ENCODE assay signal across 1 cellular context in the genomic region with DNA sequence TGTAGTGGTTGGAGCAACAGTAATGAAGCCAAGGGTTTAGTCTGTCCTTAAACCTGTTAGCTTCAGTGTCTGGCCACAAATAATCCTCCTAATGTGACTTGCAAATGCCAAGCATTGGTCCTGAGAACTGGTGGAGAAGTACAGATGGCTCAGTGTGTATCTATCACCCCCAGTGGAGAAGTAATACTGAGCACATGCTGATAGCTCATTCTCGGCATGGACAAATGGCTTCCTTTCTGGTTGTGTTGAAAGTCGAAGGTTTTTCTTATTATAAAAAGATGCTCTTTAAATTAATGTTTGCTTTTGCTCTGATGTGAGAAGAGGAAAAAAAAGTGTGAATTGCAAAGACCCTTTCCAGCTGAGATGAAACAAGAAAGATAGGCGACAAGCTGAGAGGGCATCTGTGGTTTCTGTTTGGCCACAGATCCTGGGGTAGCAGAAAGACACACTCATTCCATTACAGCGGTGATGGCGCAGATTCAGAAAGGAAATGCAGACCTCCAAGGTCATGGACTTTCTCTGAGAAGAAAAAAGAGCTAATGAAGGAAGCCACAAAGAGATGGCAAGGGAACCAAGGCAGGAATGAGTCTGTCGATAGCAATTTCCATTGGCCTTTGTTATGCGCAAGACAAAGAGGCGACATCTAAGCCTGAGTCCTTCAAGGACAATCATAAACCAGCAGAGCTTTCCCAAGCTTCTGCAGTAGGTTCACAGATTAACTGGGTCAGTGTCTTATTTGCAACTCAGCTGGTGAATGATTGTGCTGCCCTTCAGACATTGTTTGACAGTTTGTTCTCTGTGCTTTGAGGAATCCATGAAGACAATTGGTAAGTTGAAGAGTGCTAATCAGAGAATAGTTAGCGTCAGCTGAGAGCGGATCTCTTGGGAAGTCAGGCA.
TF ChIP-seq lines count a peak whose summit lies in the region.

No MANE protein-coding gene starts in this region.

TF ChIP-seq in IMR-90, 13 proteins besides CTCF, POLR2A, EP300 and RAD21:
- TF ChIP-seq RCOR1 (IDR thresholded peaks at IDR 0.05; ENCODE audit: insufficient replicate concordance, low read length) (no peak), CHD1 (IDR thresholded peaks at IDR 0.05; ENCODE audit: low read depth, low read length) (no peak), FOS (IDR thresholded peaks at IDR 0.05; ENCODE audit: low read depth, low read length) (no peak), CEBPB (IDR thresholded peaks at IDR 0.05; ENCODE audit: low read depth, low read length) (no peak), MXI1 (IDR thresholded peaks at IDR 0.05; ENCODE audit: borderline replicate concordance, low read depth, low read length) (no peak), MAFK (IDR thresholded peaks at IDR 0.05; ENCODE audit: low read depth, low read length) (no peak), NFE2L2 (IDR thresholded peaks at IDR 0.05; ENCODE audit: low read depth, low read length) (no peak), BHLHE40 (IDR thresholded peaks at IDR 0.05; ENCODE audit: low read depth, low read length) (no peak), MAZ (IDR thresholded peaks at IDR 0.05; ENCODE audit: borderline replicate concordance, low read depth, low read length) (no peak)
